10 cellular contexts compared by ENCODE assay signal in the genomic region with DNA sequence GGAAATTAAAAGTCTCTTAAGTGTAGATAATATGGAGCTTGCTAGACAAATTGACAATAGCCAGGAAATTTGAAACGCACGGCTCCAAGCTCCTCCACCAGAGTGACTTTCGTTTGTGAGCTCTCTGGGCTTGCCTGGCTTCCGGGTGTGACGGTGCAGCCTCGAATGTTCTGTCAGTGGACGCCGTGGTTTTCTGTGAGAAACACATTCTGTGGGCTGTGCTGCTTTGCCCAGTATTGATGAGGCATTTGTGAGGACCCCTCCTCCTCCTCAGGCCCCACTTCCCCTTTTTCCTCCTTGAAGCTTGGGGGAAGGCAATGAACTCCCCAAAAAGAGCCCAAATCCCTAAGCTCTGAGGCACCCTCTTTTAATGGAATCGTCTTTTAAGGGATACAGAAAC. TPM values are rescaled to one million over a fixed set of nuclear protein-coding genes. Genes with fewer than 3 reads are reported as not detected.
DNase-seq lines count a peak whose midpoint lies in the region; TF ChIP-seq lines count a peak whose summit lies in the region.
"Had no signal": no experiment of that assay in that cellular context is flagged by ENCODE, and none has a peak within 500 bp of the region (broad histone marks: within the 10 kb centered on the region; RNA-seq: fewer than 3 reads in every experiment).

No MANE protein-coding gene starts in this region.

- H3K4me3 ChIP-seq in fibroblast of the aortic adventitia (ENCODE audit: low read depth, low read length), result no peak overlapping the region
- no peak overlapping the region for H3K4me3 ChIP-seq in prostate gland
- H3K4me3 ChIP-seq: A549 had no signal

- no peaks in the 10 kb centered on the region for H3K36me3 ChIP-seq in prostate gland

- no peaks in the 10 kb centered on the region for H3K4me1 ChIP-seq in prostate gland (replicated peaks)
- H3K4me1 ChIP-seq: A549 had no signal

- WGBS in prostate gland, result 50% methylated on average over 8 of the region's 9 CpGs

- no peaks in the 10 kb centered on the region for H3K9me3 ChIP-seq in prostate gland
- H3K9me3 ChIP-seq: A549 had no signal

- H3K27ac ChIP-seq in prostate gland, result peak overlapping the region; percentile 55 to 68
- H3K27ac ChIP-seq: A549 had no signal

- TF ChIP-seq POLR2A in prostate gland (IDR thresholded peaks at IDR 0.05), result no peak

- TF ChIP-seq CTCF in fibroblast of the aortic adventitia (IDR thresholded peaks at IDR 0.05; ENCODE audit: insufficient read depth, low read length) (peak; percentile 11), prostate gland (IDR thresholded peaks at IDR 0.05) (peak in 1 of 4 experiments; percentile 7)

- peak; percentile 4 to 74 (median 43) for DNase-seq in NCI-H1417 (lab: John Stamatoyannopoulos, UW)
- DNase-seq in NCI-H1417 treated with DMSO at 0.1 percent for 48 hours (lab: John Stamatoyannopoulos, UW), result no peak
- DNase-seq in MV-4-11 (lab: John Stamatoyannopoulos, UW), result peak; percentile 45
- peak; percentile 56 for DNase-seq in fibroblast of the aortic adventitia (ENCODE audit: low read depth)
- no peak for DNase-seq in prostate gland (ENCODE audit: low spot score)
- no peak for DNase-seq in OCI-M2 (lab: John Stamatoyannopoulos, UW; ENCODE audit: unreplicated experiment)
- DNase-seq in occipital lobe (lab: John Stamatoyannopoulos, UW), result no peak
- DNase-seq in SK-N-DZ (ENCODE audit: low spot score), result no peak
- DNase-seq: activated B cell treated with CpG ODN at 0.5 μM for 24 hours had no signal

- no peaks in the 10 kb centered on the region for H3K27me3 ChIP-seq in prostate gland (replicated peaks; ENCODE audit: insufficient read depth)

- intact Hi-C loops in prostate gland (cut with DNase I), result no loop called here

RNA-seq across cellular contexts. Expression of a gene that starts 40.7 kb away (rescaled TPM):
- 78.8 and 285 TPM in 2 replicates for total RNA-seq in fibroblast of the aortic adventitia (ENCODE audit: low replicate concordance)
- 100 to 1,000 TPM; 148 to 172 TPM for total RNA-seq in prostate gland
- total RNA-seq in occipital lobe, result 305 TPM
- polyA plus RNA-seq in SK-N-DZ (2014; cell fraction: cytosol; rRNA removed), result 46.8 and 941 TPM in 2 replicates
- 17.1 and 20.6 TPM in 2 replicates for polyA plus RNA-seq in SK-N-DZ (2014; cell fraction: nucleus; rRNA removed)

Comparison
In these comparisons a context has a peak if more than half of its experiments do, and no peak if none do; other contexts are left out.
1. DNase-seq: peak in NCI-H1417 (3 of 3), MV-4-11 (single experiment) and fibroblast of the aortic adventitia (single experiment); none in NCI-H1417 treated with DMSO at 0.1 percent for 48 hours (single experiment), prostate gland (single experiment), OCI-M2 (single experiment), occipital lobe (single experiment) and SK-N-DZ (single experiment).